In the genomic region with DNA sequence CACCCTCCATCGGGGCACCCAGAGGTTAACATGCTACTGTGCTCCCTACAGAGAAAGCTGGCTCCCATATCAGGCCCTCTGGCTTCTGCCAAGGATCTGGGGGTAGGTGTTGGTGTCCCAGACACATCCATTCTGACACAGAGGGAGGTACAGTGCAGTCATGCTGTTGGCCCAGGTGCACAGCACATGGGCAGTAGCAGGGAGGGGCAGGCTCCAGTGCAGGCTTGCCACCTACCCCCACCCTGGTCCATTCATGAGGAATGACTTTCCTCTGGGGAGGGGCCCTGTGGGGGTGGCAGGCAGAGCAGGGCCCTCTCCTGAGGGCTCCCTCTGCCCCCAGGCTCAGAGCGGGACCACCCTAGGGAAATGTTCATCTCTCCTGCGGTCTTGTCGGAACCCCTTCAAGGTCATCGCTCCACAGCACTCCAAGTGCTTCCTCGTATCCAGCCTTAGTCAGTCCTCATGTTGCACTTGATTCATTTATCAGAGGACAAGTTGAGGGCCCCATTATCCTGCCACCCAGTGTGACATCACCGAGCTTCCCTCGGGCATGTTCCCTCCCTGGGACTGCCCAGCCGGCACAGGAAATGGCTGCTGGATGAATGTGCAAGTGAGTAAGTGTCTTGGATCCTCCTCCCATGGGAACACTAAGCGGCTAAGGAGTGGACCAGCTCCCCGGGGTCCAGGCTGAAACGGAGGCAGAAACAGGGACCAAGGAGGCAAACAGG, we compare ENCODE assay signal across 9 cellular contexts. TPM values are rescaled to one million over a fixed set of nuclear protein-coding genes. Genes with fewer than 3 reads are reported as not detected.
DNase-seq lines count a peak whose midpoint lies in the region; ATAC-seq and TF ChIP-seq lines count a peak whose summit lies in the region.
"Had no signal": no experiment of that assay in that cellular context is flagged by ENCODE, and none has a peak within 500 bp of the region (broad histone marks: within the 10 kb centered on the region; RNA-seq: fewer than 3 reads in every experiment).

No MANE protein-coding gene starts in this region.

- no peak for ATAC-seq in activated CD8-positive, alpha-beta T cell treated with anti-CD3 and anti-CD28 coated beads, Interleukin-2, amount 10 ng/mL, durations not matched to agents 7 days and 5 days
- ATAC-seq in heart left ventricle (peak; percentile 38 to 62 (median 60)), HG03439 (IDR thresholded peaks at IDR 0.05; ENCODE audit: unreplicated experiment) (no peak)

- peaks cover 3 to 35% (median 31%) of the 10 kb centered on the region in 9 donors for H3K36me3 ChIP-seq in heart left ventricle

- H3K27me3 Mint-ChIP-seq in activated CD8-positive, alpha-beta T cell treated with anti-CD3 and anti-CD28 coated beads, Interleukin-2, amount 10 ng/mL, durations not matched to agents 7 days and 5 days (ENCODE audit: low read depth): no peaks in the 10 kb centered on the region

- H3K36me3 Mint-ChIP-seq in activated CD8-positive, alpha-beta T cell treated with anti-CD3 and anti-CD28 coated beads, Interleukin-2, amount 10 ng/mL, durations not matched to agents 7 days and 5 days (ENCODE audit: low read depth): peaks cover 21% of the 10 kb centered on the region

- H3K4me1 ChIP-seq in heart left ventricle: peaks cover 5 to 61% (median 50%) of the 10 kb centered on the region in 12 donors

- no peak for TF ChIP-seq CTCF in heart left ventricle (IDR thresholded peaks at IDR 0.05)

- in situ Hi-C loops in G401 (cut with HindIII; ENCODE audit: low sequenced_read_pairs): loop anchor here (5.0 kb wide), 1 partner anchor 101 kb away; no protein-coding TSS in a partner anchor

- peak overlapping the region in 11 of 12 donors; percentile 36 to 81 (median 64) for H3K27ac ChIP-seq in heart left ventricle
- H3K27ac ChIP-seq in skin epidermis: peak overlapping the region; percentile 75 to 98 (median 91)

- WGBS in heart left ventricle, 4 donors: 46 to 55% (median 52%) methylated on average over 12 of the region's 12 CpGs

- no peak overlapping the region for H3K4me3 Mint-ChIP-seq in activated CD8-positive, alpha-beta T cell treated with anti-CD3 and anti-CD28 coated beads, Interleukin-2, amount 10 ng/mL, durations not matched to agents 7 days and 5 days

- H3K4me3 ChIP-seq in heart left ventricle (no peak overlapping the region), skin epidermis (no peak overlapping the region)

- no peaks in the 10 kb centered on the region for H3K9me3 ChIP-seq in heart left ventricle

- H3K9me3 Mint-ChIP-seq in activated CD8-positive, alpha-beta T cell treated with anti-CD3 and anti-CD28 coated beads, Interleukin-2, amount 10 ng/mL, durations not matched to agents 7 days and 5 days (ENCODE audit: insufficient read depth): no peaks in the 10 kb centered on the region

- peaks cover 6% of the 10 kb centered on the region for H3K4me1 Mint-ChIP-seq in activated CD8-positive, alpha-beta T cell treated with anti-CD3 and anti-CD28 coated beads, Interleukin-2, amount 10 ng/mL, durations not matched to agents 7 days and 5 days (ENCODE audit: low read depth)

- H3K27ac Mint-ChIP-seq in activated CD8-positive, alpha-beta T cell treated with anti-CD3 and anti-CD28 coated beads, Interleukin-2, amount 10 ng/mL, durations not matched to agents 7 days and 5 days: peak overlapping the region; percentile 22

- intact Hi-C loops in heart left ventricle (cut with DNase I): no loop called here

- TF ChIP-seq POLR2A in heart left ventricle (IDR thresholded peaks at IDR 0.05): no peak

- DNase-seq in H4 (ENCODE audit: low spot score) (peak; percentile 72), heart left ventricle (peak in 1 of 5 donors; percentile 81), G401 (ENCODE audit: low spot score) (no peak), DMS53 (lab: John Stamatoyannopoulos, UW) (no peak)
- DNase-seq in activated CD8-positive, alpha-beta T cell treated with anti-CD3 and anti-CD28 coated beads, Interleukin-2, amount 10 ng/mL, durations not matched to agents 7 days and 5 days: no peak
- DNase-seq in stimulated activated naive CD4-positive, alpha-beta T cell treated with Interleukin-2 at 50 U/mL for 16 hours (lab: John Stamatoyannopoulos, UW): no peak
- DNase-seq: stimulated activated CD4-positive, alpha-beta T cell treated with anti-CD3 and anti-CD28 coated beads, Interleukin-12 subunit alpha, Interleukin-12 subunit beta, amount 100 ng/mL, for 4 hours had no signal

- H3K27me3 ChIP-seq in heart left ventricle: no peaks in the 10 kb centered on the region

- POLR2A ChIA-PET in activated CD8-positive, alpha-beta T cell treated with anti-CD3 and anti-CD28 coated beads, Interleukin-2, amount 10 ng/mL, durations not matched to agents 7 days and 5 days (lab: Charles Lee): no interaction called here

- CTCF ChIA-PET in activated CD8-positive, alpha-beta T cell treated with anti-CD3 and anti-CD28 coated beads, Interleukin-2, amount 10 ng/mL, durations not matched to agents 7 days and 5 days (lab: Charles Lee): interaction anchor here (1.2 kb wide), 1 partner anchor 10 kb away, joined by 3 read pairs; a partner anchor contains a TSS

RNA-seq across cellular contexts. Expression of a gene that starts 10.0 kb away (rescaled TPM):
- 4.3 and 6.2 TPM in 2 replicates for total RNA-seq in H4 (2014; rRNA removed; shearing (Covaris generic))
- total RNA-seq in activated CD8-positive, alpha-beta T cell treated with anti-CD3 and anti-CD28 coated beads, Interleukin-2, amount 10 ng/mL, durations not matched to agents 7 days and 5 days: 10 to 100 TPM; 37.4 to 39.1 TPM
- 10 to 100 TPM; 14.5 to 33.2 (median 20.7) TPM for total RNA-seq in heart left ventricle
- 10 to 100 TPM in 1 of 2 donors, 1 to 10 TPM in 1; 9.2 to 26.1 TPM for polyA plus RNA-seq in heart left ventricle
- total RNA-seq in G401 (2014; rRNA removed; shearing (Covaris generic)): 14.6 and 16.8 TPM in 2 replicates

RNA-seq across cellular contexts. Expression of a gene that starts 50.7 kb away (rescaled TPM):
- 1,303 and 1,313 TPM in 2 replicates for total RNA-seq in H4 (2014; rRNA removed; shearing (Covaris generic))
- 1,000 to 10,000 TPM; 1,199 to 1,266 TPM for total RNA-seq in activated CD8-positive, alpha-beta T cell treated with anti-CD3 and anti-CD28 coated beads, Interleukin-2, amount 10 ng/mL, durations not matched to agents 7 days and 5 days
- 100 to 1,000 TPM; 515 to 986 (median 681) TPM for total RNA-seq in heart left ventricle
- polyA plus RNA-seq in heart left ventricle: 1,000 to 10,000 TPM; 1,354 to 1,405 TPM
- total RNA-seq in G401 (2014; rRNA removed; shearing (Covaris generic)): 2,209 and 2,228 TPM in 2 replicates

Comparison
In these comparisons a context has a peak if more than half of its experiments do, and no peak if none do; other contexts are left out.
1. ATAC-seq: peak in heart left ventricle (4 of 4); none in activated CD8-positive, alpha-beta T cell treated with anti-CD3 and anti-CD28 coated beads, Interleukin-2, amount 10 ng/mL, durations not matched to agents 7 days and 5 days (single experiment) and HG03439 (single experiment).